11 cellular contexts compared by ENCODE assay signal in genomic region chr17:82287013-82287848, GRCh38. TPM values are rescaled to one million over a fixed set of nuclear protein-coding genes. Genes with fewer than 3 reads are reported as not detected.
DNase-seq lines count a peak whose midpoint lies in the region; ATAC-seq and TF ChIP-seq lines count a peak whose summit lies in the region.
"Had no signal": no experiment of that assay in that cellular context is flagged by ENCODE, and none has a peak within 500 bp of the region (broad histone marks: within the 10 kb centered on the region; RNA-seq: fewer than 3 reads in every experiment).

No MANE protein-coding gene starts in this region.

- H3K4me3 Mint-ChIP-seq in neural crest cell, result peak overlapping the region; percentile 19
- no peak overlapping the region for H3K4me3 Mint-ChIP-seq in activated CD4-positive, alpha-beta memory T cell treated with anti-CD3 and anti-CD28 coated beads, Interleukin-2, amount 10 ng/mL, durations not matched to agents 7 days and 5 days

- POLR2A ChIA-PET in activated CD4-positive, alpha-beta memory T cell treated with anti-CD3 and anti-CD28 coated beads, Interleukin-2, amount 10 ng/mL, durations not matched to agents 7 days and 5 days (lab: Charles Lee), result interaction anchor here (1.3 kb wide), 1 partner anchor 58 kb away, joined by 3 read pairs; the partner anchor contains the start of gene SLC16A3

- H3K27ac Mint-ChIP-seq in neural crest cell (ENCODE audit: unreplicated experiment), result no peak overlapping the region
- H3K27ac Mint-ChIP-seq in activated CD4-positive, alpha-beta memory T cell treated with anti-CD3 and anti-CD28 coated beads, Interleukin-2, amount 10 ng/mL, durations not matched to agents 7 days and 5 days, result no peak overlapping the region

- no peak for ATAC-seq in left cardiac atrium
- no peak for ATAC-seq in stimulated activated naive CD8-positive, alpha-beta T cell treated with anti-CD3 and anti-CD28 coated beads, Interleukin-15, Interleukin-2, amounts not matched to agents 100 U/mL and 50 U/mL, for 24 hours

- in situ Hi-C loops in brain microvascular endothelial cell (cut with HindIII; ENCODE audit: low pct_ligation_motif_present, low sequenced_read_pairs), result no loop called here

- H3K4me1 Mint-ChIP-seq in neural crest cell, result peaks cover 27% of the 10 kb centered on the region
- H3K4me1 Mint-ChIP-seq in activated CD4-positive, alpha-beta memory T cell treated with anti-CD3 and anti-CD28 coated beads, Interleukin-2, amount 10 ng/mL, durations not matched to agents 7 days and 5 days, result peaks cover 24% of the 10 kb centered on the region

- TF ChIP-seq CTCF in left ventricle myocardium inferior (IDR thresholded peaks at IDR 0.05; ENCODE audit: borderline replicate concordance) (no peak), brain microvascular endothelial cell (IDR thresholded peaks at IDR 0.05; ENCODE audit: low read depth, low read length, missing control alignments) (no peak), neural crest cell (conservative IDR thresholded peaks at IDR 0.05) (no peak), vagina (IDR thresholded peaks at IDR 0.05) (no peak)

- H3K27me3 ChIP-seq in left ventricle myocardium inferior (ENCODE audit: low read depth) (no peaks in the 10 kb centered on the region), brain microvascular endothelial cell (replicated peaks) (no peaks in the 10 kb centered on the region), vagina (no peaks in the 10 kb centered on the region)

- peaks cover 4% of the 10 kb centered on the region for H3K27me3 Mint-ChIP-seq in neural crest cell (ENCODE audit: low read depth)
- H3K27me3 Mint-ChIP-seq in activated CD4-positive, alpha-beta memory T cell treated with anti-CD3 and anti-CD28 coated beads, Interleukin-2, amount 10 ng/mL, durations not matched to agents 7 days and 5 days, result peaks cover 3% of the 10 kb centered on the region

- no peak for DNase-seq in left ventricle myocardium inferior
- DNase-seq in left cardiac atrium, result no peak
- no peak for DNase-seq in brain microvascular endothelial cell
- no peak for DNase-seq in neural crest cell (ENCODE audit: low read depth, low spot score)
- no peak for DNase-seq in vagina (ENCODE audit: extremely low spot score in 2 of 2)
- DNase-seq in activated effector memory CD4-positive, alpha-beta T cell treated with Interleukin-2 at 50 U/mL for 16 hours, result no peak
- no peak for DNase-seq in stimulated activated naive CD8-positive, alpha-beta T cell treated with anti-CD3 and anti-CD28 coated beads, Interleukin-15, Interleukin-2, amounts not matched to agents 100 U/mL and 50 U/mL, for 24 hours
- DNase-seq in activated CD4-positive, alpha-beta memory T cell treated with anti-CD3 and anti-CD28 coated beads, Interleukin-2, amount 10 ng/mL, durations not matched to agents 7 days and 5 days, result no peak
- DNase-seq: activated T-cell treated with anti-CD3 and anti-CD28 coated beads for 4 hours, GDM1, NCI-H510A had no signal

- H3K9me3 ChIP-seq in left ventricle myocardium inferior (replicated peaks) (no peaks in the 10 kb centered on the region), vagina (no peaks in the 10 kb centered on the region)

- peak overlapping the region; percentile 84 for H3K27ac ChIP-seq in left ventricle myocardium inferior (replicated peaks)
- H3K27ac ChIP-seq in brain microvascular endothelial cell, result peak overlapping the region; percentile 67
- peak overlapping the region; percentile 75 for H3K27ac ChIP-seq in vagina

- CTCF ChIA-PET in activated CD4-positive, alpha-beta memory T cell treated with anti-CD3 and anti-CD28 coated beads, Interleukin-2, amount 10 ng/mL, durations not matched to agents 7 days and 5 days (lab: Charles Lee), result no interaction called here

- intact Hi-C loops in left ventricle myocardium inferior (cut with micrococcal nuclease), result no loop called here
- intact Hi-C loops in left cardiac atrium (cut with DNase I), result no loop called here
- intact Hi-C loops in vagina (cut with DNase I), result no loop called here

- H3K4me3 ChIP-seq in left ventricle myocardium inferior (no peak overlapping the region), brain microvascular endothelial cell (ENCODE audit: low read depth, low read length) (no peak overlapping the region), vagina (no peak overlapping the region)

- peaks cover 45% of the 10 kb centered on the region for H3K4me1 ChIP-seq in left ventricle myocardium inferior
- peaks cover 66% of the 10 kb centered on the region for H3K4me1 ChIP-seq in vagina

- TF ChIP-seq POLR2A in vagina (IDR thresholded peaks at IDR 0.05), result no peak

- H3K9me3 Mint-ChIP-seq in neural crest cell, result no peaks in the 10 kb centered on the region
- H3K9me3 Mint-ChIP-seq in activated CD4-positive, alpha-beta memory T cell treated with anti-CD3 and anti-CD28 coated beads, Interleukin-2, amount 10 ng/mL, durations not matched to agents 7 days and 5 days, result no peaks in the 10 kb centered on the region

- no peaks in the 10 kb centered on the region for H3K36me3 Mint-ChIP-seq in neural crest cell (ENCODE audit: low read depth)
- no peaks in the 10 kb centered on the region for H3K36me3 Mint-ChIP-seq in activated CD4-positive, alpha-beta memory T cell treated with anti-CD3 and anti-CD28 coated beads, Interleukin-2, amount 10 ng/mL, durations not matched to agents 7 days and 5 days (ENCODE audit: low read depth)

- H3K36me3 ChIP-seq in left ventricle myocardium inferior (no peaks in the 10 kb centered on the region), brain microvascular endothelial cell (replicated peaks) (no peaks in the 10 kb centered on the region), vagina (no peaks in the 10 kb centered on the region)

RNA-seq across cellular contexts. Expression of gene CSNK1D, which starts 13.7 kb away (rescaled TPM):
- 61.8 TPM for total RNA-seq in left ventricle myocardium inferior
- 10 to 100 TPM; 63.6 to 88.2 TPM for total RNA-seq in left cardiac atrium
- total RNA-seq in neural crest cell, result 163 and 165 TPM in 2 replicates
- total RNA-seq in vagina, result 67.8 TPM
- 100 to 1,000 TPM; 116 TPM for total RNA-seq in activated CD4-positive, alpha-beta memory T cell treated with anti-CD3 and anti-CD28 coated beads, Interleukin-2, amount 10 ng/mL, durations not matched to agents 7 days and 5 days

RNA-seq across cellular contexts. Expression of gene CD7, which starts 30.2 kb away (rescaled TPM):
- total RNA-seq in left ventricle myocardium inferior (0.47 TPM), left cardiac atrium (1 to 10 TPM in 1 of 2 donors, under 1 TPM in 1; 0.60 to 1.8 TPM), neural crest cell (not detected in 2 replicates), vagina (5.2 TPM)
- total RNA-seq in activated CD4-positive, alpha-beta memory T cell treated with anti-CD3 and anti-CD28 coated beads, Interleukin-2, amount 10 ng/mL, durations not matched to agents 7 days and 5 days, result 100 to 1,000 TPM; 138 to 140 TPM

RNA-seq across cellular contexts. Expression of gene SECTM1, which starts 46.3 kb away (rescaled TPM):
- total RNA-seq in left ventricle myocardium inferior (3.9 TPM), left cardiac atrium (10 to 100 TPM in 1 of 2 donors, 1 to 10 TPM in 1; 6.6 to 12.6 TPM), neural crest cell (not detected in 2 replicates), vagina (37.1 TPM)
- total RNA-seq in activated CD4-positive, alpha-beta memory T cell treated with anti-CD3 and anti-CD28 coated beads, Interleukin-2, amount 10 ng/mL, durations not matched to agents 7 days and 5 days, result 10 to 100 TPM; 18.3 to 18.5 TPM

RNA-seq across cellular contexts. Expression of gene SLC16A3, which starts 58.4 kb away (rescaled TPM):
- total RNA-seq in left ventricle myocardium inferior (8.5 TPM), left cardiac atrium (10 to 100 TPM; 18.4 to 35.7 TPM), neural crest cell (1.5 and 8.6 TPM in 2 replicates), vagina (21.1 TPM)
- 100 to 1,000 TPM; 206 to 210 TPM for total RNA-seq in activated CD4-positive, alpha-beta memory T cell treated with anti-CD3 and anti-CD28 coated beads, Interleukin-2, amount 10 ng/mL, durations not matched to agents 7 days and 5 days

Comparison
In these comparisons a context has a peak if more than half of its experiments do, and no peak if none do; other contexts are left out.
1. RNA of gene CD7, which starts 30.2 kb away (total RNA-seq): 138 to 140 TPM in activated CD4-positive, alpha-beta memory T cell treated with anti-CD3 and anti-CD28 coated beads, Interleukin-2, amount 10 ng/mL, durations not matched to agents 7 days and 5 days; 5.2 TPM in vagina (single experiment), 0.60 to 1.8 TPM in left cardiac atrium, 0.47 TPM in left ventricle myocardium inferior (single experiment) and not detected in neural crest cell; every median in the first group is over 10 times any median in the second.
2. Peak in every context shown above with its lines, with median percentiles within 50 percentile points of each other: H3K27ac ChIP-seq.